In genomic region chrX:40580537-40581332, GRCh38 we compare ENCODE assay signal across 8 cellular contexts. TPM values are rescaled to one million over a fixed set of nuclear protein-coding genes. Genes with fewer than 3 reads are reported as not detected.
DNase-seq lines count a peak whose midpoint lies in the region; ATAC-seq lines count a peak whose summit lies in the region.

TSS of gene ATP6AP2 (plus strand) at chrX:40580970. CDS start at chrX:40581066, 96 bp downstream.

- H3K27ac ChIP-seq in CD8-positive, alpha-beta memory T cell (ENCODE audit: low read depth, low read length): peak within 1 kb of the TSS; percentile 87
- H3K27ac ChIP-seq in effector memory CD4-positive, alpha-beta T cell (ENCODE audit: insufficient read depth, low read length, poor library complexity, severe bottlenecking): peak within 1 kb of the TSS; percentile 85

- no peaks in the 10 kb centered on the region for H3K36me3 ChIP-seq in CD8-positive, alpha-beta memory T cell (ENCODE audit: insufficient read depth, low read length)
- H3K36me3 ChIP-seq in effector memory CD4-positive, alpha-beta T cell (ENCODE audit: control insufficient read depth, insufficient read depth, low read length): no peaks in the 10 kb centered on the region

- peaks cover 10% of the 10 kb centered on the region for H3K4me1 ChIP-seq in CD8-positive, alpha-beta memory T cell (ENCODE audit: insufficient read depth, low read length)
- H3K4me1 ChIP-seq in effector memory CD4-positive, alpha-beta T cell (ENCODE audit: control insufficient read depth, insufficient read depth, low read length, poor library complexity, severe bottlenecking): peaks cover 7% of the 10 kb centered on the region

- CTCF ChIA-PET in CD8-positive, alpha-beta memory T cell (lab: Charles Lee): interaction anchor here (1.2 to 1.8 kb wide), 2 partner anchors 9 to 42 kb away, joined by 3 to 5 read pairs; no protein-coding TSS in a partner anchor
- CTCF ChIA-PET in activated CD8-positive, alpha-beta memory T cell treated with anti-CD3 and anti-CD28 coated beads for 36 hours (lab: Charles Lee): interaction anchor here (0.7 to 1.0 kb wide), 2 partner anchors 36 to 37 kb away, joined by 3 to 5 read pairs; no protein-coding TSS in a partner anchor

- H3K36me3 Mint-ChIP-seq in CD8-positive, alpha-beta memory T cell: peaks cover 0 to 2% (median 2%) of the 10 kb centered on the region in 3 donors

- H3K27me3 ChIP-seq in CD8-positive, alpha-beta memory T cell (ENCODE audit: insufficient read depth, low read length, poor library complexity, severe bottlenecking): no peaks in the 10 kb centered on the region
- no peaks in the 10 kb centered on the region for H3K27me3 ChIP-seq in effector memory CD4-positive, alpha-beta T cell (replicated peaks; ENCODE audit: control insufficient read depth, insufficient read depth, low read length, poor library complexity, severe bottlenecking)

- POLR2A ChIA-PET in CD8-positive, alpha-beta memory T cell (lab: Charles Lee): interaction anchor here (1.9 kb wide), 1 partner anchor 10 kb away, joined by 5 read pairs; no protein-coding TSS in a partner anchor
- POLR2A ChIA-PET in activated CD8-positive, alpha-beta memory T cell treated with anti-CD3 and anti-CD28 coated beads for 36 hours (lab: Charles Lee): interaction anchor here (0.5 to 1.4 kb wide), 5 partner anchors 9 to 753 kb away, joined by 3 to 10 read pairs (median 4); partner anchors contain the start of gene USP9X

- peak within 1 kb of the TSS; percentile 90 to 99 (median 96) for H3K27ac Mint-ChIP-seq in CD8-positive, alpha-beta memory T cell

- peak; percentile 94 for ATAC-seq in GM19468 (IDR thresholded peaks at IDR 0.05; ENCODE audit: extremely low read depth, unreplicated experiment)

- H3K4me3 ChIP-seq in CD8-positive, alpha-beta memory T cell (ENCODE audit: low read length): peak within 1 kb of the TSS; percentile 81
- peak within 1 kb of the TSS; percentile 69 for H3K4me3 ChIP-seq in effector memory CD4-positive, alpha-beta T cell (ENCODE audit: insufficient read depth, low read depth, low read length, poor library complexity, severe bottlenecking)

- H3K9me3 Mint-ChIP-seq in CD8-positive, alpha-beta memory T cell: no peaks in the 10 kb centered on the region

- H3K4me3 Mint-ChIP-seq in CD8-positive, alpha-beta memory T cell: peak within 1 kb of the TSS; percentile 80 to 98 (median 95)

- peak; percentile 79 to 95 (median 88) for DNase-seq in CD8-positive, alpha-beta memory T cell
- DNase-seq in HS-5 (ENCODE audit: low read depth) (peak; percentile 68), lung microvascular endothelial cell (ENCODE audit: low read depth in 2 of 2) (peak; percentile 94 to 95)
- peak; percentile 85 for DNase-seq in NK-92 treated with Interleukin-12 subunit alpha and Interleukin-12 subunit beta, amount 100 ng/mL, for 24 hours (lab: John Stamatoyannopoulos, UW)
- peak; percentile 83 to 88 (median 86) for DNase-seq in effector memory CD4-positive, alpha-beta T cell
- DNase-seq in stimulated activated CD4-positive, alpha-beta T cell treated with anti-CD3 and anti-CD28 coated beads, TNF-alpha, amount 100 ng/mL, for 48 hours (ENCODE audit: low read depth in 3 of 3): peak; percentile 73 to 87 (median 77)

- H3K27me3 Mint-ChIP-seq in CD8-positive, alpha-beta memory T cell: peaks cover 0 to 20% of the 10 kb centered on the region in 2 donors

- H3K4me1 Mint-ChIP-seq in CD8-positive, alpha-beta memory T cell: peaks cover 26 to 36% (median 35%) of the 10 kb centered on the region in 3 donors

- H3K9me3 ChIP-seq in CD8-positive, alpha-beta memory T cell (ENCODE audit: low read length): no peaks in the 10 kb centered on the region
- no peaks in the 10 kb centered on the region for H3K9me3 ChIP-seq in effector memory CD4-positive, alpha-beta T cell (ENCODE audit: control insufficient read depth, low read length)

RNA-seq across cellular contexts. Expression of gene ATP6AP2, which starts in this region (rescaled TPM):
- 10 to 100 TPM; 68.0 to 69.4 TPM for total RNA-seq in CD8-positive, alpha-beta memory T cell
- polyA plus RNA-seq in CD8-positive, alpha-beta memory T cell: 175 TPM
- total RNA-seq in activated CD8-positive, alpha-beta memory T cell treated with anti-CD3 and anti-CD28 coated beads for 36 hours: 10 to 100 TPM; 60.3 to 63.3 TPM
- 78.7 and 94.2 TPM in 2 replicates for total RNA-seq in lung microvascular endothelial cell

Comparison
In these comparisons a context has a peak if more than half of its experiments do, and no peak if none do; other contexts are left out.
1. Peak in every context shown above with its lines: DNase-seq, ATAC-seq, H3K4me3 ChIP-seq and H3K27ac ChIP-seq.